Comparison of ENCODE assay signal across 3 cellular contexts in genomic region chr10:127411062-127411461, GRCh38.
"Had no signal": no experiment of that assay in that cellular context is flagged by ENCODE, and none has a peak within 500 bp of the region (broad histone marks: within the 10 kb centered on the region; RNA-seq: fewer than 3 reads in every experiment).

No MANE protein-coding gene starts in this region.

- ATAC-seq: GM12878 had no signal

- H3K4me3 ChIP-seq: GM12878 had no signal

- DNase-seq: GDM1, GF-D8 had no signal
